ENCODE assay signal across 18 cellular contexts in genomic region chr17:65328567-65328966, GRCh38.
DNase-seq lines count a peak whose midpoint lies in the region; ATAC-seq, FAIRE-seq and TF ChIP-seq lines count a peak whose summit lies in the region.
"Had no signal": no experiment of that assay in that cellular context is flagged by ENCODE, and none has a peak within 500 bp of the region (broad histone marks: within the 10 kb centered on the region; RNA-seq: fewer than 3 reads in every experiment).

No MANE protein-coding gene starts in this region.

- peak; percentile 1 for DNase-seq in T-helper 2 cell treated with Interferon-gamma antibody and Interleukin-4, amounts not matched to agents 5 μg/mL and 100 μg/mL, for 36 hours (ENCODE audit: low spot score)
- DNase-seq in T-helper 2 cell (no peak), K562 (ENCODE audit: extremely low read depth in 1 of 4, low spot score in 3 of 4) (no peak), left colon (peak; percentile 15 to 53), transverse colon (peak; percentile 21), D341Med (ENCODE audit: low spot score) (no peak)
- no peak for DNase-seq in activated CD4-positive, alpha-beta T cell treated with anti-CD3 and anti-CD28 coated beads, Interleukin-2, amount 10 ng/mL, durations not matched to agents 7 days and 5 days
- DNase-seq: C1 segment of cervical spinal cord; CD4-positive, alpha-beta T cell; DMS53 had no signal

- H3K9me3 ChIP-seq in K562 (replicated peaks; ENCODE audit: control insufficient read depth, insufficient read depth, low read depth, low read length) (no peaks in the 10 kb centered on the region), transverse colon (no peaks in the 10 kb centered on the region)

- no peak overlapping the region for H3K4me3 Mint-ChIP-seq in T-helper 2 cell treated with Interferon-gamma antibody and Interleukin-4, amounts not matched to agents 5 μg/mL and 100 μg/mL, for 36 hours
- H3K4me3 Mint-ChIP-seq in activated CD4-positive, alpha-beta T cell treated with anti-CD3 and anti-CD28 coated beads, Interleukin-2, amount 10 ng/mL, durations not matched to agents 7 days and 5 days, result no peak overlapping the region
- H3K4me3 Mint-ChIP-seq: B cell; CD4-positive, alpha-beta T cell had no signal

- H3K4me3 ChIP-seq in K562 (no peak overlapping the region), transverse colon (no peak overlapping the region)
- H3K4me3 ChIP-seq: GM12878 had no signal

- no peak overlapping the region for H3K27ac ChIP-seq in K562 (ENCODE audit: extremely low read depth, low read depth, low read length)
- H3K27ac ChIP-seq in transverse colon, result peak overlapping the region in 1 of 4 donors; percentile 17
- H3K27ac ChIP-seq: HL-60 had no signal

- H2AFZ ChIP-seq in K562 (ENCODE audit: low read depth, low read length), result no peak overlapping the region

- peaks cover 5% of the 10 kb centered on the region for H3K27me3 Mint-ChIP-seq in T-helper 2 cell treated with Interferon-gamma antibody and Interleukin-4, amounts not matched to agents 5 μg/mL and 100 μg/mL, for 36 hours (ENCODE audit: low read depth)
- peaks cover 2% of the 10 kb centered on the region for H3K27me3 Mint-ChIP-seq in activated CD4-positive, alpha-beta T cell treated with anti-CD3 and anti-CD28 coated beads, Interleukin-2, amount 10 ng/mL, durations not matched to agents 7 days and 5 days

- H3K4me1 ChIP-seq in K562 (replicated peaks in 1 of 2; ENCODE audit: control insufficient read depth in 2 of 2, insufficient read depth in 2 of 2, low read length in 2 of 2), result no peaks in the 10 kb centered on the region
- peaks cover 0 to 4% (median 0%) of the 10 kb centered on the region in 4 donors for H3K4me1 ChIP-seq in transverse colon

- H3K4me2 ChIP-seq in K562 (ENCODE audit: insufficient read depth, low read length), result no peak overlapping the region

- H3K36me3 Mint-ChIP-seq in T-helper 2 cell treated with Interferon-gamma antibody and Interleukin-4, amounts not matched to agents 5 μg/mL and 100 μg/mL, for 36 hours (ENCODE audit: low read depth), result no peaks in the 10 kb centered on the region
- H3K36me3 Mint-ChIP-seq in activated CD4-positive, alpha-beta T cell treated with anti-CD3 and anti-CD28 coated beads, Interleukin-2, amount 10 ng/mL, durations not matched to agents 7 days and 5 days (ENCODE audit: low read depth), result no peaks in the 10 kb centered on the region

- ATAC-seq in K562 (no peak), left colon (peak; percentile 92)
- ATAC-seq: GM12878, HCT116 had no signal

- intact Hi-C loops in K562 (cut with micrococcal nuclease) (no loop called here), left colon (cut with DNase I, micrococcal nuclease) (no loop called here), transverse colon (cut with DNase I; ENCODE audit: low total_unique reads) (no loop called here)

- H3K4me1 Mint-ChIP-seq in T-helper 2 cell treated with Interferon-gamma antibody and Interleukin-4, amounts not matched to agents 5 μg/mL and 100 μg/mL, for 36 hours (ENCODE audit: low read depth), result no peaks in the 10 kb centered on the region
- no peaks in the 10 kb centered on the region for H3K4me1 Mint-ChIP-seq in activated CD4-positive, alpha-beta T cell treated with anti-CD3 and anti-CD28 coated beads, Interleukin-2, amount 10 ng/mL, durations not matched to agents 7 days and 5 days
- H3K4me1 Mint-ChIP-seq: B cell had no signal

- in situ Hi-C loops in K562 (cut with MboI) (no loop called here), transverse colon (cut with MboI; ENCODE audit: low pct_ligation_motif_present in 1 of 4, low pct_unique_long_range_greater_than_20kb in 1 of 4, low sequenced_read_pairs in 3 of 4) (no loop called here)

- H3K9me3 Mint-ChIP-seq in T-helper 2 cell treated with Interferon-gamma antibody and Interleukin-4, amounts not matched to agents 5 μg/mL and 100 μg/mL, for 36 hours, result no peaks in the 10 kb centered on the region
- H3K9me3 Mint-ChIP-seq in activated CD4-positive, alpha-beta T cell treated with anti-CD3 and anti-CD28 coated beads, Interleukin-2, amount 10 ng/mL, durations not matched to agents 7 days and 5 days, result peaks cover 3% of the 10 kb centered on the region
- H3K9me3 Mint-ChIP-seq: CD4-positive, alpha-beta T cell had no signal

- no peak overlapping the region for H3K9ac ChIP-seq in K562 (ENCODE audit: insufficient read depth in 1 of 2, low read depth in 2 of 2, low read length in 2 of 2)

- H4K20me1 ChIP-seq in K562 (replicated peaks; ENCODE audit: control insufficient read depth, insufficient read depth, low read length), result no peaks in the 10 kb centered on the region; the same call in 1 of the 2 replicates

- no peaks in the 10 kb centered on the region for H3K36me3 ChIP-seq in K562 (ENCODE audit: control insufficient read depth, insufficient read depth, low read length)
- no peaks in the 10 kb centered on the region for H3K36me3 ChIP-seq in transverse colon

- CTCF ChIA-PET in K562 (lab: Yijun Ruan, JAX; ENCODE audit: low intra/inter-chr PET ratio), result no interaction called here
- CTCF ChIA-PET in activated CD4-positive, alpha-beta T cell treated with anti-CD3 and anti-CD28 coated beads, Interleukin-2, amount 10 ng/mL, durations not matched to agents 7 days and 5 days (lab: Charles Lee), result interaction anchor here (0.5 kb wide), 1 partner anchor 37 kb away, joined by 4 read pairs; no protein-coding TSS in a partner anchor

- H3K9me1 ChIP-seq in K562 (ENCODE audit: control insufficient read depth, insufficient read depth, low read length), result no peaks in the 10 kb centered on the region

- H3K27me3 ChIP-seq in K562 (ENCODE audit: control insufficient read depth in 2 of 2, insufficient read depth in 2 of 2, low read length in 2 of 2) (no peaks in the 10 kb centered on the region; a peak in 2 of 5 replicates), transverse colon (no peaks in the 10 kb centered on the region)

- POLR2A ChIA-PET in K562 (lab: Yijun Ruan, JAX), result no interaction called here
- POLR2A ChIA-PET in activated CD4-positive, alpha-beta T cell treated with anti-CD3 and anti-CD28 coated beads, Interleukin-2, amount 10 ng/mL, durations not matched to agents 7 days and 5 days (lab: Charles Lee), result no interaction called here

- TF ChIP-seq CTCF in K562 (IDR thresholded peaks at IDR 0.05 in 2 of 3, conservative IDR thresholded peaks at IDR 0.05 in 1 of 3; ENCODE audit: insufficient read depth in 2 of 3, low read depth in 1 of 3, low read length in 3 of 3), result no peak
- TF ChIP-seq CTCF in transverse colon (IDR thresholded peaks at IDR 0.05), result no peak

- no peak for TF ChIP-seq RAD21 in K562 (CRISPR knock-in tag; conservative IDR thresholded peaks at IDR 0.05 in 1 of 2, IDR thresholded peaks at IDR 0.05 in 1 of 2)

- FAIRE-seq in K562 (lab: Jason Lieb, UNC), result no peak
- FAIRE-seq: A204.1, D721Med, GM12878, GM18507, H54 had no signal

- TF ChIP-seq POLR2A in K562 (conservative IDR thresholded peaks at IDR 0.05) (no peak), transverse colon (IDR thresholded peaks at IDR 0.05) (no peak)

- no peak for TF ChIP-seq EP300 in K562 (IDR thresholded peaks at IDR 0.05; ENCODE audit: low read length)
- TF ChIP-seq EP300 in transverse colon (IDR thresholded peaks at IDR 0.05; ENCODE audit: low read depth), result no peak

- no TSS peak for BruUV-seq in K562 (replicated peaks; lab: Mats Ljungman, UMichigan)

- no peak overlapping the region for H3K27ac Mint-ChIP-seq in T-helper 2 cell treated with Interferon-gamma antibody and Interleukin-4, amounts not matched to agents 5 μg/mL and 100 μg/mL, for 36 hours
- H3K27ac Mint-ChIP-seq in activated CD4-positive, alpha-beta T cell treated with anti-CD3 and anti-CD28 coated beads, Interleukin-2, amount 10 ng/mL, durations not matched to agents 7 days and 5 days, result no peak overlapping the region
- H3K27ac Mint-ChIP-seq: B cell; CD4-positive, alpha-beta T cell had no signal

- H3K79me2 ChIP-seq in K562 (ENCODE audit: control insufficient read depth, insufficient read depth, low read length), result no peaks in the 10 kb centered on the region

TF ChIP-seq in K562, 482 proteins besides CTCF, POLR2A, EP300 and RAD21:
- no peak for TF ChIP-seq ZC3H8 (IDR thresholded peaks at IDR 0.05)
- peak; percentile 45 for TF ChIP-seq TFE3 (CRISPR knock-in tag; IDR thresholded peaks at IDR 0.05)

Comparison
In these comparisons a context has a peak if more than half of its experiments do, and no peak if none do; other contexts are left out.
1. DNase-seq: peak in T-helper 2 cell treated with Interferon-gamma antibody and Interleukin-4, amounts not matched to agents 5 μg/mL and 100 μg/mL, for 36 hours (single experiment), left colon (2 of 2) and transverse colon (single experiment); none in T-helper 2 cell (0 of 5), K562 (0 of 4), activated CD4-positive, alpha-beta T cell treated with anti-CD3 and anti-CD28 coated beads, Interleukin-2, amount 10 ng/mL, durations not matched to agents 7 days and 5 days (single experiment) and D341Med (single experiment).